Comparison of ENCODE assay signal across 18 cellular contexts in the genomic region with DNA sequence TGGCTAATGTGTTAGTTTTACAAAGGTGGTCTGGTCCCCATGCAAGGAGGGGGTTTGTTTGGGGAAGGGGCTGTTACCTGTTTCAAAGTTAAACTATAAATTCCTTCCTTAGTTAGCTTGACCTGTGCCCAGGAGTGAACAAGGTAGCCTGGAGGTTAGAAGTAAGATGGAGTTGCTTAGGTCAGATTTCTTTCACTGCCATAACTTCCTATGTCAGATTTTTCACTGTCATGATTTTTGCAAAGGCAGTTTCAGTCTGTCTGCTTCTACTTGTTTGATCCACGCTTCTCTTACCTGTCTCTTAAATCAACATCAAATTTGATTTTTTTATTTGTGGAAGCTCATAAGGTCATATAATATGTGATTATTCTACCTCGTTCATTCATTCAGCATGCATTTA. TPM values are rescaled to one million over a fixed set of nuclear protein-coding genes. Genes with fewer than 3 reads are reported as not detected.
DNase-seq lines count a peak whose midpoint lies in the region; ATAC-seq and TF ChIP-seq lines count a peak whose summit lies in the region.
"Had no signal": no experiment of that assay in that cellular context is flagged by ENCODE, and none has a peak within 500 bp of the region (broad histone marks: within the 10 kb centered on the region; RNA-seq: fewer than 3 reads in every experiment).

No MANE protein-coding gene starts in this region.

- no peak for TF ChIP-seq CTCF in natural killer cell (IDR thresholded peaks at IDR 0.05)
- no peak for TF ChIP-seq CTCF in Loucy (conservative IDR thresholded peaks at IDR 0.05; ENCODE audit: low read length)

- H3K4me3 ChIP-seq in Loucy (ENCODE audit: low read length, poor library complexity, severe bottlenecking) = peak overlapping the region; percentile 48
- H3K4me3 ChIP-seq: MG63 had no signal

- no peaks in the 10 kb centered on the region for H3K9me3 ChIP-seq in Loucy (ENCODE audit: insufficient read depth, low read depth, low read length)
- H3K9me3 ChIP-seq: Caco-2, MG63 had no signal

- peak overlapping the region; percentile 68 for H3K4me2 ChIP-seq in Loucy (ENCODE audit: low read depth, low read length, poor library complexity, severe bottlenecking)

- no peaks in the 10 kb centered on the region for H3K27me3 ChIP-seq in Loucy (ENCODE audit: insufficient read depth, low read length, poor library complexity, severe bottlenecking)

- peaks cover 28% of the 10 kb centered on the region for H3F3A ChIP-seq in Loucy (ENCODE audit: low read depth)

- H3K9ac ChIP-seq in Loucy (ENCODE audit: low read depth, low read length, poor library complexity, severe bottlenecking) = peak overlapping the region; percentile 70

- H3K4me1 ChIP-seq in Loucy (ENCODE audit: insufficient read depth, low read length, poor library complexity, severe bottlenecking) = peaks cover 66% of the 10 kb centered on the region
- H3K4me1 ChIP-seq: Caco-2 had no signal

- POLR2A ChIA-PET in naive thymus-derived CD8-positive, alpha-beta T cell (lab: Charles Lee) = no interaction called here

- no peaks in the 10 kb centered on the region for H4K20me1 ChIP-seq in Loucy (ENCODE audit: insufficient read depth, low read length, poor library complexity, severe bottlenecking)

- peak overlapping the region; percentile 55 for H3K4me3 Mint-ChIP-seq in natural killer cell
- H3K4me3 Mint-ChIP-seq in natural killer cell treated with Interleukin-12 subunit alpha and Interleukin-12 subunit beta and Interleukin-15 and Interleukin-18, amount 100 ng/mL, for 72 hours = no peak overlapping the region
- peak overlapping the region; percentile 43 for H3K4me3 Mint-ChIP-seq in activated T-helper 1 cell treated with anti-CD3 and anti-CD28 coated beads, Interleukin-12 subunit alpha, Interleukin-12 subunit beta, Interleukin-2, Interleukin-4 antibody, amounts not matched to agents 30 ng/mL and 10 ng/mL and 1 ng/mL, durations not matched to agents 14 hours and 24 hours and 36 hours
- H3K4me3 Mint-ChIP-seq in naive thymus-derived CD8-positive, alpha-beta T cell = peak overlapping the region in 6 of 10 donors; percentile 43 to 71 (median 70)
- H3K4me3 Mint-ChIP-seq: CD14-positive monocyte had no signal

- H2AFZ ChIP-seq in Loucy (ENCODE audit: low read length) = no peak overlapping the region

- peak overlapping the region; percentile 87 to 92 for H3K27ac Mint-ChIP-seq in natural killer cell
- H3K27ac Mint-ChIP-seq in natural killer cell treated with Interleukin-12 subunit alpha and Interleukin-12 subunit beta and Interleukin-15 and Interleukin-18, amount 100 ng/mL, for 72 hours = peak overlapping the region in 1 of 2 donors; percentile 89
- peak overlapping the region; percentile 25 for H3K27ac Mint-ChIP-seq in activated T-helper 1 cell treated with anti-CD3 and anti-CD28 coated beads, Interleukin-12 subunit alpha, Interleukin-12 subunit beta, Interleukin-2, Interleukin-4 antibody, amounts not matched to agents 30 ng/mL and 10 ng/mL and 1 ng/mL, durations not matched to agents 14 hours and 24 hours and 36 hours
- H3K27ac Mint-ChIP-seq in naive thymus-derived CD8-positive, alpha-beta T cell = peak overlapping the region in 7 of 10 donors; percentile 10 to 85 (median 68)
- H3K27ac Mint-ChIP-seq: CD14-positive monocyte had no signal

- intact Hi-C loops in natural killer cell (cut with micrococcal nuclease) = no loop called here
- intact Hi-C loops in activated T-helper 1 cell treated with anti-CD3 and anti-CD28 coated beads, Interleukin-12 subunit alpha, Interleukin-12 subunit beta, Interleukin-2, Interleukin-4 antibody, amounts not matched to agents 30 ng/mL and 10 ng/mL and 1 ng/mL, durations not matched to agents 14 hours and 24 hours and 36 hours (cut with micrococcal nuclease) = no loop called here

- no peaks in the 10 kb centered on the region for H3K9me3 Mint-ChIP-seq in natural killer cell
- no peaks in the 10 kb centered on the region for H3K9me3 Mint-ChIP-seq in natural killer cell treated with Interleukin-12 subunit alpha and Interleukin-12 subunit beta and Interleukin-15 and Interleukin-18, amount 100 ng/mL, for 72 hours
- H3K9me3 Mint-ChIP-seq in activated T-helper 1 cell treated with anti-CD3 and anti-CD28 coated beads, Interleukin-12 subunit alpha, Interleukin-12 subunit beta, Interleukin-2, Interleukin-4 antibody, amounts not matched to agents 30 ng/mL and 10 ng/mL and 1 ng/mL, durations not matched to agents 14 hours and 24 hours and 36 hours = no peaks in the 10 kb centered on the region
- H3K9me3 Mint-ChIP-seq in naive thymus-derived CD8-positive, alpha-beta T cell = no peaks in the 10 kb centered on the region

- H3K4me1 Mint-ChIP-seq in natural killer cell = peaks cover 43 to 51% of the 10 kb centered on the region in 2 donors
- peaks cover 41 to 50% of the 10 kb centered on the region in 2 donors for H3K4me1 Mint-ChIP-seq in natural killer cell treated with Interleukin-12 subunit alpha and Interleukin-12 subunit beta and Interleukin-15 and Interleukin-18, amount 100 ng/mL, for 72 hours (ENCODE audit: low read depth in 2 of 2)
- H3K4me1 Mint-ChIP-seq in activated T-helper 1 cell treated with anti-CD3 and anti-CD28 coated beads, Interleukin-12 subunit alpha, Interleukin-12 subunit beta, Interleukin-2, Interleukin-4 antibody, amounts not matched to agents 30 ng/mL and 10 ng/mL and 1 ng/mL, durations not matched to agents 14 hours and 24 hours and 36 hours (ENCODE audit: low read depth) = peaks cover 41% of the 10 kb centered on the region
- H3K4me1 Mint-ChIP-seq in naive thymus-derived CD8-positive, alpha-beta T cell = peaks cover 23 to 57% (median 54%) of the 10 kb centered on the region in 4 donors

- peaks cover 18% of the 10 kb centered on the region; the same call in 1 of the 2 replicates for H3K36me3 ChIP-seq in Loucy (ENCODE audit: insufficient read depth, low read length)
- H3K36me3 ChIP-seq: MG63 had no signal

- H3K36me3 Mint-ChIP-seq in natural killer cell = no peaks in the 10 kb centered on the region
- H3K36me3 Mint-ChIP-seq in natural killer cell treated with Interleukin-12 subunit alpha and Interleukin-12 subunit beta and Interleukin-15 and Interleukin-18, amount 100 ng/mL, for 72 hours = no peaks in the 10 kb centered on the region
- H3K36me3 Mint-ChIP-seq in activated T-helper 1 cell treated with anti-CD3 and anti-CD28 coated beads, Interleukin-12 subunit alpha, Interleukin-12 subunit beta, Interleukin-2, Interleukin-4 antibody, amounts not matched to agents 30 ng/mL and 10 ng/mL and 1 ng/mL, durations not matched to agents 14 hours and 24 hours and 36 hours (ENCODE audit: low read depth) = peaks cover 6% of the 10 kb centered on the region
- H3K36me3 Mint-ChIP-seq in naive thymus-derived CD8-positive, alpha-beta T cell = peaks cover 0 to 9% (median 2%) of the 10 kb centered on the region in 3 donors
- H3K36me3 Mint-ChIP-seq: CD14-positive monocyte had no signal

- H3K79me2 ChIP-seq in Loucy (ENCODE audit: insufficient read depth, low read length) = peaks cover 53% of the 10 kb centered on the region

- no peaks in the 10 kb centered on the region for H3K27me3 Mint-ChIP-seq in natural killer cell (ENCODE audit: low read depth in 2 of 2)
- no peaks in the 10 kb centered on the region for H3K27me3 Mint-ChIP-seq in natural killer cell treated with Interleukin-12 subunit alpha and Interleukin-12 subunit beta and Interleukin-15 and Interleukin-18, amount 100 ng/mL, for 72 hours
- no peaks in the 10 kb centered on the region for H3K27me3 Mint-ChIP-seq in activated T-helper 1 cell treated with anti-CD3 and anti-CD28 coated beads, Interleukin-12 subunit alpha, Interleukin-12 subunit beta, Interleukin-2, Interleukin-4 antibody, amounts not matched to agents 30 ng/mL and 10 ng/mL and 1 ng/mL, durations not matched to agents 14 hours and 24 hours and 36 hours (ENCODE audit: insufficient read depth)
- no peaks in the 10 kb centered on the region for H3K27me3 Mint-ChIP-seq in naive thymus-derived CD8-positive, alpha-beta T cell

- ATAC-seq in natural killer cell (no peak), HG02798 (IDR thresholded peaks at IDR 0.05; ENCODE audit: poor library complexity, unreplicated experiment) (no peak), GM18517 (IDR thresholded peaks at IDR 0.05; ENCODE audit: unreplicated experiment) (no peak)
- no peak for ATAC-seq in natural killer cell treated with Interleukin-12 subunit alpha and Interleukin-12 subunit beta and Interleukin-15 and Interleukin-18, amount 100 ng/mL, for 72 hours
- no peak for ATAC-seq in naive thymus-derived CD8-positive, alpha-beta T cell

- DNase-seq in natural killer cell (no peak), occipital lobe (lab: John Stamatoyannopoulos, UW) (no peak)
- no peak for DNase-seq in natural killer cell treated with Interleukin-12 subunit alpha and Interleukin-12 subunit beta and Interleukin-15 and Interleukin-18, amount 100 ng/mL, for 72 hours (ENCODE audit: low spot score)
- DNase-seq in activated T-helper 1 cell treated with anti-CD3 and anti-CD28 coated beads, Interleukin-12 subunit alpha, Interleukin-12 subunit beta, Interleukin-2, Interleukin-4 antibody, amounts not matched to agents 30 ng/mL and 10 ng/mL and 1 ng/mL, durations not matched to agents 14 hours and 24 hours and 36 hours (ENCODE audit: low spot score) = no peak
- DNase-seq in naive thymus-derived CD8-positive, alpha-beta T cell = no peak
- DNase-seq: Caco-2, GF-D8, Karpas-422, MG63, NCI-H1092, NCI-H1436 treated with DMSO at 0.1 percent for 48 hours, NCI-H2029, NCI-H2171, NCI-H526 had no signal

- H3K9me2 ChIP-seq in Loucy (replicated peaks; ENCODE audit: low read depth, low read length) = no peaks in the 10 kb centered on the region

RNA-seq across cellular contexts. Expression of gene STARD9, which starts 28.6 kb away (rescaled TPM):
- total RNA-seq in natural killer cell (10 to 100 TPM; 20.0 to 22.5 (median 20.1) TPM), occipital lobe (5.1 TPM)
- 10 to 100 TPM in 1 of 2 donors, 1 to 10 TPM in 1; 8.9 to 22.6 TPM for total RNA-seq in natural killer cell treated with Interleukin-12 subunit alpha and Interleukin-12 subunit beta and Interleukin-15 and Interleukin-18, amount 100 ng/mL, for 72 hours
- 6.1 and 9.2 TPM in 2 replicates for total RNA-seq in activated T-helper 1 cell treated with anti-CD3 and anti-CD28 coated beads, Interleukin-12 subunit alpha, Interleukin-12 subunit beta, Interleukin-2, Interleukin-4 antibody, amounts not matched to agents 30 ng/mL and 10 ng/mL and 1 ng/mL, durations not matched to agents 14 hours and 24 hours and 36 hours
- 10 to 100 TPM; 12.5 to 13.7 TPM for total RNA-seq in naive thymus-derived CD8-positive, alpha-beta T cell
- polyA plus RNA-seq in naive thymus-derived CD8-positive, alpha-beta T cell = under 1 TPM; 0.10 to 0.53 (median 0.33) TPM
- polyA plus RNA-seq: CD14-positive monocyte had no signal

RNA-seq across cellular contexts. Expression of gene HAUS2, which starts 55.3 kb away (rescaled TPM):
- 10 to 100 TPM; 24.9 to 26.2 (median 26.1) TPM for total RNA-seq in natural killer cell
- total RNA-seq in natural killer cell treated with Interleukin-12 subunit alpha and Interleukin-12 subunit beta and Interleukin-15 and Interleukin-18, amount 100 ng/mL, for 72 hours = 10 to 100 TPM; 29.4 to 36.4 TPM
- total RNA-seq in activated T-helper 1 cell treated with anti-CD3 and anti-CD28 coated beads, Interleukin-12 subunit alpha, Interleukin-12 subunit beta, Interleukin-2, Interleukin-4 antibody, amounts not matched to agents 30 ng/mL and 10 ng/mL and 1 ng/mL, durations not matched to agents 14 hours and 24 hours and 36 hours = 43.2 and 46.7 TPM in 2 replicates
- total RNA-seq in naive thymus-derived CD8-positive, alpha-beta T cell = 10 to 100 TPM; 19.1 to 21.1 TPM
- 10 to 100 TPM; 20.8 to 25.4 (median 24.9) TPM for polyA plus RNA-seq in naive thymus-derived CD8-positive, alpha-beta T cell
- total RNA-seq in occipital lobe = 54.6 TPM

RNA-seq across cellular contexts. Expression of gene LRRC57, which starts 55.4 kb away (rescaled TPM):
- total RNA-seq in natural killer cell (10 to 100 TPM; 29.4 to 43.9 (median 29.4) TPM), occipital lobe (16.2 TPM)
- 10 to 100 TPM; 25.4 to 41.3 TPM for total RNA-seq in natural killer cell treated with Interleukin-12 subunit alpha and Interleukin-12 subunit beta and Interleukin-15 and Interleukin-18, amount 100 ng/mL, for 72 hours
- total RNA-seq in activated T-helper 1 cell treated with anti-CD3 and anti-CD28 coated beads, Interleukin-12 subunit alpha, Interleukin-12 subunit beta, Interleukin-2, Interleukin-4 antibody, amounts not matched to agents 30 ng/mL and 10 ng/mL and 1 ng/mL, durations not matched to agents 14 hours and 24 hours and 36 hours = 19.9 TPM in 2 replicates
- total RNA-seq in naive thymus-derived CD8-positive, alpha-beta T cell = 10 to 100 TPM; 17.1 to 18.4 TPM
- polyA plus RNA-seq in naive thymus-derived CD8-positive, alpha-beta T cell = 1 to 10 TPM; 3.3 to 6.4 (median 5.5) TPM
